25 cellular contexts compared by ENCODE assay signal in the genomic region with DNA sequence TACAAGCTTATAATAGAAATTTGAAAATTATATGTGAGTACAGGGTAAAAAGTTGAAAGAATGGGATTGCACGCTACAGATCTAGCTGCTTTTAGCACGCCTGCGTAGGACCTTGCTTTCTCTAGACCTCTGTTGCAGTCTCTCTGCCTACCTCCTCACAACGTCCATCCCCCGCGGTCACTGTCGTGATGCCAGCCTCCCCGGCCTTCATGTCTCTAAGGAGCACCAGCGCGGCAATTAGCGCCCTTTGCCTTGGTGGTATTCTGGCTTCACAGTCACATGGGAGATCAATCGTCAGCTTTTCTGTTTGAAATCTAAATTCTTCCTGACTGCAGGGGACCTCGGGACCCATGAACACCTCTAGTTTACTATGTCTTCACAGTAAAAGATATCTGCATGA.
DNase-seq lines count a peak whose midpoint lies in the region; ATAC-seq and TF ChIP-seq lines count a peak whose summit lies in the region.
"Had no signal": no experiment of that assay in that cellular context is flagged by ENCODE, and none has a peak within 500 bp of the region (broad histone marks: within the 10 kb centered on the region; RNA-seq: fewer than 3 reads in every experiment).

No MANE protein-coding gene starts in this region.

- H3K9ac ChIP-seq in mammary epithelial cell (ENCODE audit: insufficient read depth, low read length): no peak overlapping the region
- H3K9ac ChIP-seq: BLaER1 had no signal

- intact Hi-C loops in MCF 10A (cut with micrococcal nuclease) (no loop called here), mammary epithelial cell (cut with micrococcal nuclease) (no loop called here), gastrocnemius medialis (cut with DNase I; ENCODE audit: low total_unique reads) (no loop called here), spleen (cut with DNase I; ENCODE audit: low total_unique reads) (no loop called here)

- H3K9me3 Mint-ChIP-seq in MCF 10A (ENCODE audit: unreplicated experiment): no peaks in the 10 kb centered on the region

- no peak overlapping the region for H3K4me2 ChIP-seq in mammary epithelial cell (ENCODE audit: insufficient read depth, low read depth, low read length)
- H3K4me2 ChIP-seq: A549, BLaER1 had no signal

- BruUV-seq in MCF 10A (replicated peaks; lab: Mats Ljungman, UMichigan) (TSS peak; percentile 0), mammary epithelial cell (replicated peaks; lab: Mats Ljungman, UMichigan) (no TSS peak)

- H3K4me1 Mint-ChIP-seq in MCF 10A (ENCODE audit: insufficient read depth, unreplicated experiment): peaks cover 5% of the 10 kb centered on the region
- H3K4me1 Mint-ChIP-seq: B cell; CD14-positive monocyte; CD4-positive, alpha-beta memory T cell; CD4-positive, CD25-positive, alpha-beta regulatory T cell; CD8-positive, alpha-beta memory T cell had no signal

- CTCF ChIA-PET in MCF 10A (lab: Yijun Ruan, JAX): interaction anchor here (0.8 to 3.9 kb wide), 5 partner anchors 10 to 376 kb away, joined by 3 to 20 read pairs (median 3); no protein-coding TSS in a partner anchor
- CTCF ChIA-PET in mammary epithelial cell (lab: Charles Lee; ENCODE audit: low non-redundant PET): no interaction called here

- TF ChIP-seq CTCF in MCF 10A (IDR thresholded peaks at IDR 0.05; ENCODE audit: unreplicated experiment) (no peak), mammary epithelial cell (conservative IDR thresholded peaks at IDR 0.05 in 1 of 2, IDR thresholded peaks at IDR 0.05 in 1 of 2; ENCODE audit: extremely low read depth in 1 of 2, insufficient read depth in 1 of 2, low read depth in 1 of 2, low read length in 2 of 2) (no peak), gastrocnemius medialis (IDR thresholded peaks at IDR 0.05 in 4 of 5, conservative IDR thresholded peaks at IDR 0.05 in 1 of 5) (no peak), spleen (IDR thresholded peaks at IDR 0.05 in 8 of 11, conservative IDR thresholded peaks at IDR 0.05 in 3 of 11) (no peak)

- no peak overlapping the region for H3K27ac ChIP-seq in mammary epithelial cell (ENCODE audit: insufficient read depth, low read depth, low read length)
- H3K27ac ChIP-seq in gastrocnemius medialis: peak overlapping the region; percentile 56 to 78 (median 72)
- H3K27ac ChIP-seq in spleen: no peak overlapping the region
- H3K27ac ChIP-seq: 22Rv1, A549, BLaER1 had no signal

- TF ChIP-seq POLR2A in gastrocnemius medialis (IDR thresholded peaks at IDR 0.05): no peak
- no peak for TF ChIP-seq POLR2A in spleen (IDR thresholded peaks at IDR 0.05)

- peaks cover 100% of the 10 kb centered on the region for H3K36me3 Mint-ChIP-seq in MCF 10A (ENCODE audit: insufficient read depth, unreplicated experiment)
- H3K36me3 Mint-ChIP-seq: CD14-positive monocyte; CD4-positive, alpha-beta memory T cell; CD4-positive, CD25-positive, alpha-beta regulatory T cell; CD8-positive, alpha-beta memory T cell had no signal

- no peak overlapping the region for H3K4me3 ChIP-seq in mammary epithelial cell (replicated peaks in 1 of 3; ENCODE audit: insufficient read depth in 1 of 3, low read depth in 2 of 3, low read length in 3 of 3)
- no peak overlapping the region for H3K4me3 ChIP-seq in gastrocnemius medialis
- no peak overlapping the region for H3K4me3 ChIP-seq in spleen
- H3K4me3 ChIP-seq: A549, BLaER1, GM12878 had no signal

- H3K4me3 Mint-ChIP-seq in MCF 10A (ENCODE audit: unreplicated experiment): no peak overlapping the region
- H3K4me3 Mint-ChIP-seq: B cell; CD14-positive monocyte; CD4-positive, alpha-beta memory T cell; CD4-positive, CD25-positive, alpha-beta regulatory T cell; CD8-positive, alpha-beta memory T cell had no signal

- H3K4me1 ChIP-seq in mammary epithelial cell (ENCODE audit: insufficient read depth, low read length): no peaks in the 10 kb centered on the region
- H3K4me1 ChIP-seq in gastrocnemius medialis: peaks cover 11 to 30% of the 10 kb centered on the region in 2 donors
- no peaks in the 10 kb centered on the region for H3K4me1 ChIP-seq in spleen

- in situ Hi-C loops in mammary epithelial cell (cut with MboI; ENCODE audit: low sequenced_read_pairs in 2 of 2) (no loop called here), gastrocnemius medialis (cut with MboI; ENCODE audit: low sequenced_read_pairs in 4 of 4) (no loop called here)

- no peaks in the 10 kb centered on the region for H3K27me3 Mint-ChIP-seq in MCF 10A (ENCODE audit: insufficient read depth, unreplicated experiment)

- ATAC-seq in gastrocnemius medialis: peak; percentile 5 to 28
- ATAC-seq in HG03045 (IDR thresholded peaks at IDR 0.05; ENCODE audit: unreplicated experiment): no peak
- ATAC-seq: A549, GM12878 had no signal

- H4K20me1 ChIP-seq in mammary epithelial cell (ENCODE audit: insufficient read depth, low read length): no peaks in the 10 kb centered on the region
- H4K20me1 ChIP-seq: BLaER1 had no signal

- H3K9me3 ChIP-seq in mammary epithelial cell (replicated peaks; ENCODE audit: insufficient read depth, low read length): no peaks in the 10 kb centered on the region
- H3K9me3 ChIP-seq in gastrocnemius medialis: no peaks in the 10 kb centered on the region
- no peaks in the 10 kb centered on the region for H3K9me3 ChIP-seq in spleen
- H3K9me3 ChIP-seq: A549, BLaER1 had no signal

- dilution Hi-C loops in mammary epithelial cell (cut with HindIII; ENCODE audit: low sequenced_read_pairs): no loop called here

- H3K79me2 ChIP-seq in mammary epithelial cell (ENCODE audit: insufficient read depth, low read length): peaks cover 63% of the 10 kb centered on the region

- 93% methylated on average over 12 of the region's 13 CpGs for WGBS in mammary epithelial cell (ENCODE audit: low coverage, missing lambda C conversion rate)
- 92 to 96% (median 94%) methylated on average over 13 of the region's 13 CpGs for WGBS in spleen, 5 donors

- no peak for DNase-seq in MCF 10A (ENCODE audit: unreplicated experiment)
- no peak for DNase-seq in mammary epithelial cell
- DNase-seq in gastrocnemius medialis: peak in 1 of 2 donors; percentile 58
- DNase-seq in spleen: peak; percentile 48
- no peak for DNase-seq in activated T-cell treated with anti-CD3 and anti-CD28 coated beads, Interleukin-2, amount 50 U/mL, for 48 hours
- DNase-seq: AML-193; C1 segment of cervical spinal cord; CD4-positive, alpha-beta memory T cell; CD4-positive, CD25-positive, alpha-beta regulatory T cell; CD8-positive, alpha-beta memory T cell; COR-L47; DMS 273 treated with DMSO at 0.1 percent for 48 hours; DMS153; DMS53; DMS79; DND-41; EL; GDM1 had no signal

- no peak overlapping the region for H2AFZ ChIP-seq in mammary epithelial cell (ENCODE audit: low read depth, low read length)

- H3K27me3 ChIP-seq in mammary epithelial cell (ENCODE audit: insufficient read depth, low read length): no peaks in the 10 kb centered on the region
- H3K27me3 ChIP-seq in gastrocnemius medialis: no peaks in the 10 kb centered on the region
- no peaks in the 10 kb centered on the region for H3K27me3 ChIP-seq in spleen (replicated peaks in 1 of 7)
- H3K27me3 ChIP-seq: BLaER1 had no signal

- POLR2A ChIA-PET in MCF 10A (lab: Yijun Ruan, JAX): interaction anchor here (0.7 to 1.0 kb wide), 2 partner anchors 16 to 98 kb away, joined by 3 read pairs; no protein-coding TSS in a partner anchor

- H3K36me3 ChIP-seq in mammary epithelial cell (ENCODE audit: insufficient read depth, low read length): peaks cover 67% of the 10 kb centered on the region
- peaks cover 0 to 9% of the 10 kb centered on the region in 2 donors for H3K36me3 ChIP-seq in gastrocnemius medialis
- peaks cover 0 to 59% (median 0%) of the 10 kb centered on the region in 6 donors for H3K36me3 ChIP-seq in spleen
- H3K36me3 ChIP-seq: BLaER1 had no signal

- H3K27ac Mint-ChIP-seq in MCF 10A (ENCODE audit: low read depth, unreplicated experiment): no peak overlapping the region
- H3K27ac Mint-ChIP-seq: B cell; CD14-positive monocyte; CD4-positive, alpha-beta memory T cell; CD4-positive, CD25-positive, alpha-beta regulatory T cell had no signal

Comparison
In these comparisons a context has a peak if more than half of its experiments do, and no peak if none do; other contexts are left out.
1. H3K27ac ChIP-seq: peak in gastrocnemius medialis (4 of 4); none in mammary epithelial cell (single experiment) and spleen (0 of 8).